1 cellular context compared by ENCODE assay signal in genomic region chr7:64838691-64839090, GRCh38.
A peak's percentile ranks its signal among the peaks of the same experiment; 100 is the strongest.
TF ChIP-seq lines count a peak whose summit lies in the region.

No MANE protein-coding gene starts in this region.

TF ChIP-seq in K562, 482 proteins besides CTCF, POLR2A, EP300 and RAD21 (continued from another document):
- TF ChIP-seq, protein P1, sequence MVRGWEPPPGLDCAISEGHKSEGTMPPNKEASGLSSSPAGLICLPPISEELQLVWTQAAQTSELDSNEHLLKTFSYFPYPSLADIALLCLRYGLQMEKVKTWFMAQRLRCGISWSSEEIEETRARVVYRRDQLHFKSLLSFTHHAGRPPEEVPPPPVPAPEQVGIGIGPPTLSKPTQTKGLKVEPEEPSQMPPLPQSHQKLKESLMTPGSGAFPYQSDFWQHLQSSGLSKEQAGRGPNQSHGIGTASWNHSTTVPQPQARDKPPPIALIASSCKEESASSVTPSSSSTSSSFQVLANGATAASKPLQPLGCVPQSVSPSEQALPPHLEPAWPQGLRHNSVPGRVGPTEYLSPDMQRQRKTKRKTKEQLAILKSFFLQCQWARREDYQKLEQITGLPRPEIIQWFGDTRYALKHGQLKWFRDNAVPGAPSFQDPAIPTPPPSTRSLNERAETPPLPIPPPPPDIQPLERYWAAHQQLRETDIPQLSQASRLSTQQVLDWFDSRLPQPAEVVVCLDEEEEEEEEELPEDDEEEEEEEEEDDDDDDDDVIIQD (CRISPR knock-in tag; IDR thresholded peaks at IDR 0.05), result no peak
- TF ChIP-seq HMG20A (CRISPR knock-in tag; conservative IDR thresholded peaks at IDR 0.05) (no peak), BRD9 (IDR thresholded peaks at IDR 0.05; ENCODE audit: low read depth, partially characterized antibody) (no peak), GABPA (tag; conservative IDR thresholded peaks at IDR 0.05; ENCODE audit: low read depth) (no peak), NCOA2 (IDR thresholded peaks at IDR 0.05; ENCODE audit: partially characterized antibody in 2 of 2) (no peak), ZNF140 (CRISPR knock-in tag; IDR thresholded peaks at IDR 0.05) (no peak), THAP7 (CRISPR knock-in tag; IDR thresholded peaks at IDR 0.05) (no peak)
- TF ChIP-seq, protein P2, sequence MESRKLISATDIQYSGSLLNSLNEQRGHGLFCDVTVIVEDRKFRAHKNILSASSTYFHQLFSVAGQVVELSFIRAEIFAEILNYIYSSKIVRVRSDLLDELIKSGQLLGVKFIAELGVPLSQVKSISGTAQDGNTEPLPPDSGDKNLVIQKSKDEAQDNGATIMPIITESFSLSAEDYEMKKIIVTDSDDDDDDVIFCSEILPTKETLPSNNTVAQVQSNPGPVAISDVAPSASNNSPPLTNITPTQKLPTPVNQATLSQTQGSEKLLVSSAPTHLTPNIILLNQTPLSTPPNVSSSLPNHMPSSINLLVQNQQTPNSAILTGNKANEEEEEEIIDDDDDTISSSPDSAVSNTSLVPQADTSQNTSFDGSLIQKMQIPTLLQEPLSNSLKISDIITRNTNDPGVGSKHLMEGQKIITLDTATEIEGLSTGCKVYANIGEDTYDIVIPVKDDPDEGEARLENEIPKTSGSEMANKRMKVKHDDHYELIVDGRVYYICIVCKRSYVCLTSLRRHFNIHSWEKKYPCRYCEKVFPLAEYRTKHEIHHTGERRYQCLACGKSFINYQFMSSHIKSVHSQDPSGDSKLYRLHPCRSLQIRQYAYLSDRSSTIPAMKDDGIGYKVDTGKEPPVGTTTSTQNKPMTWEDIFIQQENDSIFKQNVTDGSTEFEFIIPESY (CRISPR knock-in tag; IDR thresholded peaks at IDR 0.05), result 0 out of 2 replicates have a peak, but pooled peaks have one; percentile 29
TF ChIP-seq in K562: peak in this region for 3.
